Comparison of ENCODE assay signal across 28 cellular contexts in the genomic region with DNA sequence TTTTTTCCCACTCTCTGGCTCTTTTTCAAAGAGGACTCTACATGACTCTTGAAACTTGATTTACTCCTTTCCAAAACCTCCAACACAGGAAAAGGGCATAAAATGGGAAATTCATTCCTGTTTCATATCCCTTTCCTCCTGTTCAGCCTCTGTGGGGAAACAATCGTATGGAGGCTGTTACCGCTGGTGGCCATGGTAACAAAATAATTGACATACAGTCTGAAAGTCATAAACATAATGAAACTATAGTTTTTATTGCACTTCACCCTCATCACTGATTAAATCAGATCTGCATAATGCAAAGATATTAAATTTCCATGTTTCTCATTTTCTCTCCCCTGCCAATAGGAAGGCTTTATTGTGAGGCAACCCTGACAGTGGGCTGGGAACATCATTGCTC.
"Had no signal": no experiment of that assay in that cellular context is flagged by ENCODE, and none has a peak within 500 bp of the region (broad histone marks: within the 10 kb centered on the region; RNA-seq: fewer than 3 reads in every experiment).

No MANE protein-coding gene starts in this region.

- H3K4me3 Mint-ChIP-seq: dendritic cell treated with granulocyte-macrophage colony-stimulating factor and Interleukin-4, amounts not matched to agents 40 ng/mL and 50 ng/mL, for 4 days; effector memory CD8-positive, alpha-beta T cell; endodermal cell had no signal

- H3K4me1 ChIP-seq: colonic mucosa, esophagus muscularis mucosa, esophagus squamous epithelium, foreskin keratinocyte, gastrocnemius medialis, gastroesophageal sphincter, heart left ventricle had no signal

- H3K27me3 ChIP-seq: colonic mucosa, foreskin keratinocyte, gastrocnemius medialis had no signal

- H3K27me3 Mint-ChIP-seq: dendritic cell treated with granulocyte-macrophage colony-stimulating factor and Interleukin-4, amounts not matched to agents 40 ng/mL and 50 ng/mL, for 4 days; effector memory CD8-positive, alpha-beta T cell had no signal

- ATAC-seq: effector memory CD8-positive, alpha-beta T cell; esophagus mucosa; foreskin keratinocyte; gastrocnemius medialis; gastroesophageal sphincter; heart left ventricle had no signal

- DNase-seq: colonic mucosa; cortex of kidney; dermis blood vessel endothelial cell; dorsolateral prefrontal cortex; effector CD4-positive, alpha-beta T cell; effector CD8-positive, alpha-beta T cell; effector memory CD4-positive, alpha-beta T cell; effector memory CD8-positive, alpha-beta T cell; endodermal cell; erythroblast; esophagus squamous epithelium; foreskin fibroblast; foreskin keratinocyte; foreskin melanocyte; gastrocnemius medialis; glutamatergic neuron; head of caudate nucleus; heart left ventricle had no signal

- H3K27ac Mint-ChIP-seq: dendritic cell treated with granulocyte-macrophage colony-stimulating factor and Interleukin-4, amounts not matched to agents 40 ng/mL and 50 ng/mL, for 4 days; effector memory CD8-positive, alpha-beta T cell; endodermal cell had no signal

- H3K9me3 ChIP-seq: colonic mucosa, esophagus muscularis mucosa, esophagus squamous epithelium, gastrocnemius medialis, gastroesophageal sphincter, heart left ventricle had no signal

- H3K27ac ChIP-seq: colonic mucosa, coronary artery, dorsolateral prefrontal cortex, epithelial cell of prostate, esophagus muscularis mucosa, esophagus squamous epithelium, foreskin keratinocyte, gastrocnemius medialis, gastroesophageal sphincter, heart left ventricle had no signal

- H3K9me3 Mint-ChIP-seq: dendritic cell treated with granulocyte-macrophage colony-stimulating factor and Interleukin-4, amounts not matched to agents 40 ng/mL and 50 ng/mL, for 4 days; effector memory CD8-positive, alpha-beta T cell had no signal

- H3K4me3 ChIP-seq: colonic mucosa, coronary artery, dorsolateral prefrontal cortex, esophagus muscularis mucosa, esophagus squamous epithelium, gastrocnemius medialis, gastroesophageal sphincter, heart left ventricle had no signal

- FAIRE-seq: colon, endometrium, endothelial cell of umbilical vein, frontal cortex had no signal

- H3K36me3 ChIP-seq: colonic mucosa, esophagus muscularis mucosa, esophagus squamous epithelium, gastrocnemius medialis, gastroesophageal sphincter, heart left ventricle had no signal
